8 cellular contexts compared by ENCODE assay signal in the genomic region with DNA sequence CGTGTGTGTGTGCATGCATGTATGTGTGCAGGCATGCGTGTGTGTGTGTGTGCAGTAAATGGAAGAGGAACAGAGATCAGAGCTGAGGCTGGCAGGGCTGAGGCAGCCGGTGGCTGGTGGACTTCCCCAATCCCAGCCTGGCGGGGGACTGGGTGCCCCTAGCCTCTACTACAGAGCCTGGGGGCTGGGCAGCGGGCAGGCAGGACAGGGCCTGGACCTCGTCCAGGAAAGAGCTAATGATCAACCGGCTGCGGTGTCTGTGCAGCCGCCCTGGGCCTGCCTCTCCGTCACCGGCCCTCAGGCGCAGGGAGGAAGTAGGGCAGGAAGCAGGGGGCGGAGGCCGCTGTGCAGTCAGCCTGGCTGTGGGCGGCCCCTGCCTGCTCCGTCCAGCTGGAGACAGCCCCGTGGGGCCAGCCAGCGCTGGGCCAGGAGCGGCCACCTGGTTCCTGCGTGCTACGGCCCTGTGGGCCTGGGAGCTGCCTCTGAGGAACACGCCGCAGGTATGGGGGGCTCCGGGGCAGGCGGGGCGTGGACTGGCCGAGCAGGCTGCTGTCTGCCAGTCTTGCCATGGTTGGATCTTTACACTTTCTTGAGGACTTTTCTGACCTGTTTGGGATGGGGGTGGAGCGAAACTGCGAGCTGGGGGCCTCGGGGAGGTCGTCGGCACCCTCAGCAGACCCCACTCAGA. TPM values are rescaled to one million over a fixed set of nuclear protein-coding genes. Genes with fewer than 3 reads are reported as not detected.
DNase-seq lines count a peak whose midpoint lies in the region; ATAC-seq and TF ChIP-seq lines count a peak whose summit lies in the region.

A gene (plus strand): TSS at position 385 of the 688 bp plus-strand sequence. CDS start 5,905 bp downstream, outside the sequence.

- H3K36me3 ChIP-seq in Peyer's patch (no peaks in the 10 kb centered on the region), neutrophil (no peaks in the 10 kb centered on the region)

- peak; percentile 41 to 64 for TF ChIP-seq POLR2A in Peyer's patch (IDR thresholded peaks at IDR 0.05)

- ATAC-seq in GM19025 (IDR thresholded peaks at IDR 0.05; ENCODE audit: low read depth, unreplicated experiment) (peak; percentile 81), HG03175 (IDR thresholded peaks at IDR 0.05; ENCODE audit: unreplicated experiment) (peak; percentile 82)

- DNase-seq in Ammon's horn (ENCODE audit: low spot score) (peak; percentile 88), Peyer's patch (peak; percentile 86 to 95 (median 92)), fibroblast of villous mesenchyme (ENCODE audit: low read depth) (peak; percentile 93)
- peak; percentile 59 for DNase-seq in activated effector memory CD4-positive, alpha-beta T cell treated with Interleukin-2 at 50 U/mL for 16 hours

- H3K9me3 ChIP-seq in Peyer's patch (no peaks in the 10 kb centered on the region), neutrophil (no peaks in the 10 kb centered on the region)

- H3K4me3 ChIP-seq in Peyer's patch (peak within 1 kb of the TSS; percentile 50 to 63 (median 56)), fibroblast of villous mesenchyme (ENCODE audit: low read depth, low read length) (peak within 1 kb of the TSS; percentile 66), neutrophil (ENCODE audit: low read depth in 1 of 2, low read length in 1 of 2) (peak within 1 kb of the TSS; percentile 48 to 56)

- TF ChIP-seq CTCF in Peyer's patch (IDR thresholded peaks at IDR 0.05), result no peak
- TF ChIP-seq CTCF in fibroblast of villous mesenchyme (IDR thresholded peaks at IDR 0.05; ENCODE audit: insufficient read depth, low read depth, low read length), result no peak
- TF ChIP-seq CTCF in neutrophil (IDR thresholded peaks at IDR 0.05), result no peak

- H3K27me3 ChIP-seq in Peyer's patch (no peaks in the 10 kb centered on the region), neutrophil (peaks cover 83% of the 10 kb centered on the region)

- H3K27ac ChIP-seq in Peyer's patch (peak within 1 kb of the TSS; percentile 72 to 93 (median 78)), neutrophil (peak within 1 kb of the TSS; percentile 75), temporal lobe (ENCODE audit: low read depth, low read length) (peak within 1 kb of the TSS; percentile 44)

- H3K4me1 ChIP-seq in Peyer's patch, result peaks cover 0 to 46% (median 29%) of the 10 kb centered on the region in 4 donors
- H3K4me1 ChIP-seq in neutrophil (ENCODE audit: control insufficient read depth in 1 of 2, insufficient read depth in 1 of 2, low read depth in 1 of 2, low read length in 1 of 2), result peaks cover 30 to 34% of the 10 kb centered on the region in 2 experiments

RNA-seq across cellular contexts. Expression of the gene that starts here (rescaled TPM):
- total RNA-seq in Peyer's patch (10 to 100 TPM in 2 of 4 donors, 1 to 10 TPM in 2; 4.2 to 88.3 (median 11.8) TPM), fibroblast of villous mesenchyme (3.9 and 13.9 TPM in 2 replicates), temporal lobe (1.7 TPM)

Comparison
In these comparisons a context has a peak if more than half of its experiments do, and no peak if none do; other contexts are left out.
1. Peak in every context shown above with its lines: DNase-seq, ATAC-seq, H3K4me3 ChIP-seq and H3K27ac ChIP-seq.